In genomic region chr14:102917469-102918211, GRCh38 we compare ENCODE assay signal across 8 cellular contexts. TPM values are rescaled to one million over a fixed set of nuclear protein-coding genes. Genes with fewer than 3 reads are reported as not detected.
DNase-seq lines count a peak whose midpoint lies in the region; ATAC-seq and TF ChIP-seq lines count a peak whose summit lies in the region.

No MANE protein-coding gene starts in this region.

- ATAC-seq in mucosa of descending colon (peak; percentile 9), HG02763 (IDR thresholded peaks at IDR 0.05; ENCODE audit: unreplicated experiment) (no peak), HG02970 (IDR thresholded peaks at IDR 0.05; ENCODE audit: low FRiP score, unreplicated experiment) (no peak)

- peak; percentile 51 for TF ChIP-seq CTCF in LNCaP clone FGC (IDR thresholded peaks at IDR 0.05; ENCODE audit: control insufficient read depth, extremely low read depth, insufficient read depth)
- TF ChIP-seq CTCF in mucosa of descending colon (IDR thresholded peaks at IDR 0.05) = peak; percentile 14

- no peaks in the 10 kb centered on the region for H3K9me3 ChIP-seq in mucosa of descending colon

- in situ Hi-C loops in G401 (cut with HindIII; ENCODE audit: low sequenced_read_pairs) = no loop called here

- H3K36me3 ChIP-seq in mucosa of descending colon (ENCODE audit: low read depth) = no peaks in the 10 kb centered on the region

- DNase-seq in G401 (ENCODE audit: low spot score) (peak; percentile 57), LNCaP clone FGC (ENCODE audit: low read depth) (no peak), dermis blood vessel endothelial cell (peak; percentile 67), mucosa of descending colon (peak; percentile 64 to 87 (median 73))
- peak; percentile 75 for DNase-seq in activated CD4-positive, alpha-beta T cell treated with anti-CD3 and anti-CD28 coated beads for 48 hours
- DNase-seq in stimulated activated naive CD4-positive, alpha-beta T cell treated with Interleukin-2 at 50 U/mL for 16 hours (lab: John Stamatoyannopoulos, UW) = peak; percentile 35

- no peak overlapping the region for H3K4me3 ChIP-seq in LNCaP clone FGC (ENCODE audit: low read depth, low read length)
- H3K4me3 ChIP-seq in mucosa of descending colon = no peak overlapping the region

- intact Hi-C loops in mucosa of descending colon (cut with DNase I, micrococcal nuclease) = loop anchor here in 1 of 2 donors (10.0 kb wide), 1 partner anchor 143 kb away; the partner anchor contains the start of gene TRAF3

- H3K4me1 ChIP-seq in mucosa of descending colon (ENCODE audit: low read depth) = no peaks in the 10 kb centered on the region

RNA-seq across cellular contexts. Expression of gene AMN, which starts 4.8 kb away (rescaled TPM):
- not detected in 2 replicates for total RNA-seq in G401 (2014; rRNA removed; shearing (Covaris generic))
- 0.19 TPM in 1 of 2 replicates, not detected in the other for total RNA-seq in dermis blood vessel endothelial cell
- 100 to 1,000 TPM; 128 to 486 (median 198) TPM for total RNA-seq in mucosa of descending colon

Comparison
In these comparisons a context has a peak if more than half of its experiments do, and no peak if none do; other contexts are left out.
1. RNA of gene AMN, which starts 4.8 kb away (total RNA-seq): 128 to 486 TPM in mucosa of descending colon; not detected in G401 and 0.19 TPM in dermis blood vessel endothelial cell; every median in the first group is over 100 times any median in the second.